In the genomic region with DNA sequence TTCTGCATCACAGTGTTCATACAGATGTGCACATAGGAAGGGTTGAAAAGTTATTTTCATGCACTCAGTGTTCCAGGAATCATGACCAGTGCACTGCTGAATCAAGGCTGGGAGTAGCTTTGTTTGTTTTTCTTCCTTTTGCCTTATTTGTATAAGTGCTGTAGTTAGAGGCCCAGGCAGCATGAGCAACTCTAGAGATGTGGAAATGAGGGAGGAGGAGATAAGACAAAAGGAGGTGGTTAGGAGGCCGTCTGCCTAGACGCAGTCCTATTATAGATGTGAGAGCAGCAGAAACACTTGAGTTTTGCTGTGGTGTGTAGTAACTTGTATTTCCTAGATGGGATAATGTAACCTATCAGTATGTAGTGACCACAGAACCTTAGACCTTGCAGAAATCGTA, we compare ENCODE assay signal across 13 cellular contexts.
DNase-seq lines count a peak whose midpoint lies in the region; ATAC-seq and TF ChIP-seq lines count a peak whose summit lies in the region.
"Had no signal": no experiment of that assay in that cellular context is flagged by ENCODE, and none has a peak within 500 bp of the region (broad histone marks: within the 10 kb centered on the region; RNA-seq: fewer than 3 reads in every experiment).

No MANE protein-coding gene starts in this region.

- H3K4me1 ChIP-seq in adipocyte (ENCODE audit: control insufficient read depth, insufficient read depth, low read length) (peaks cover 51% of the 10 kb centered on the region), gastroesophageal sphincter (peaks cover 16 to 87% (median 23%) of the 10 kb centered on the region in 3 donors), skeletal muscle satellite cell (ENCODE audit: control insufficient read depth, insufficient read depth, low read length) (peaks cover 86% of the 10 kb centered on the region)

- H3K4me3 ChIP-seq in adipocyte (ENCODE audit: low read length) = no peak overlapping the region
- no peak overlapping the region for H3K4me3 ChIP-seq in gastroesophageal sphincter
- no peak overlapping the region for H3K4me3 ChIP-seq in skeletal muscle satellite cell (ENCODE audit: low read length)

- DNase-seq in HCEC 1CT (peak; percentile 97), adipocyte (ENCODE audit: low read depth) (peak; percentile 91), SW 1271 (lab: John Stamatoyannopoulos, UW) (no peak)
- no peak for DNase-seq in stimulated activated CD4-positive, alpha-beta T cell treated with anti-CD3 and anti-CD28 coated beads, Interleukin-15, amount 100 ng/mL, for 24 hours
- no peak for DNase-seq in stimulated activated naive CD8-positive, alpha-beta T cell treated with anti-CD3 and anti-CD28 coated beads, Interleukin-15, Interleukin-2, amounts not matched to agents 100 U/mL and 50 U/mL, for 24 hours
- no peak for DNase-seq in activated CD4-positive, alpha-beta T cell treated with anti-CD3 and anti-CD28 coated beads for 4 hours
- DNase-seq: mesendoderm, NCI-H510A, T-helper 2 cell had no signal

- H3K9me3 ChIP-seq in adipocyte (ENCODE audit: control insufficient read depth, low read length) (no peaks in the 10 kb centered on the region), gastroesophageal sphincter (no peaks in the 10 kb centered on the region), skeletal muscle satellite cell (replicated peaks; ENCODE audit: low read length) (no peaks in the 10 kb centered on the region)

- TF ChIP-seq CTCF in gastroesophageal sphincter (IDR thresholded peaks at IDR 0.05) = no peak

- peak overlapping the region; percentile 10 for H3K9ac ChIP-seq in adipocyte (ENCODE audit: low read length)
- peak overlapping the region; percentile 76 for H3K9ac ChIP-seq in skeletal muscle satellite cell (ENCODE audit: low read depth, low read length)

- WGBS in gastroesophageal sphincter (ENCODE audit: low coverage in 1 of 2), 2 donors = 46 to 76% methylated on average over 2 to 3 of the region's 3 CpGs

- ATAC-seq in gastroesophageal sphincter = no peak
- no peak for ATAC-seq in stimulated activated naive CD8-positive, alpha-beta T cell treated with anti-CD3 and anti-CD28 coated beads, Interleukin-15, Interleukin-2, amounts not matched to agents 100 U/mL and 50 U/mL, for 24 hours
- ATAC-seq: activated T-helper 17 cell treated with anti-CD3 and anti-CD28 coated beads, Interleukin-2, amount 50 U/mL, for 72 hours had no signal

- TF ChIP-seq POLR2A in gastroesophageal sphincter (IDR thresholded peaks at IDR 0.05) = no peak

- H3K36me3 ChIP-seq in adipocyte (ENCODE audit: control insufficient read depth, insufficient read depth, low read length, severe bottlenecking) = no peaks in the 10 kb centered on the region
- no peaks in the 10 kb centered on the region for H3K36me3 ChIP-seq in gastroesophageal sphincter
- H3K36me3 ChIP-seq in skeletal muscle satellite cell (ENCODE audit: insufficient read depth, low read length) = peaks cover 9% of the 10 kb centered on the region

- H3K4me2 ChIP-seq in skeletal muscle satellite cell (ENCODE audit: low read length) = peak overlapping the region; percentile 37

- peak overlapping the region in 3 of 4 donors; percentile 43 to 68 (median 51) for H3K27ac ChIP-seq in gastroesophageal sphincter
- H3K27ac ChIP-seq: HL-60 had no signal

- H3K27me3 ChIP-seq in adipocyte (replicated peaks; ENCODE audit: control insufficient read depth, insufficient read depth, low read length) = no peaks in the 10 kb centered on the region
- H3K27me3 ChIP-seq in gastroesophageal sphincter = no peaks in the 10 kb centered on the region
- H3K27me3 ChIP-seq in skeletal muscle satellite cell (ENCODE audit: control insufficient read depth, insufficient read depth, low read length) = no peaks in the 10 kb centered on the region

- no peak for TF ChIP-seq EP300 in gastroesophageal sphincter (IDR thresholded peaks at IDR 0.05)

Comparison
In these comparisons a context has a peak if more than half of its experiments do, and no peak if none do; other contexts are left out.
1. DNase-seq: peak in HCEC 1CT (single experiment) and adipocyte (single experiment); none in stimulated activated CD4-positive, alpha-beta T cell treated with anti-CD3 and anti-CD28 coated beads, Interleukin-15, amount 100 ng/mL, for 24 hours (single experiment), stimulated activated naive CD8-positive, alpha-beta T cell treated with anti-CD3 and anti-CD28 coated beads, Interleukin-15, Interleukin-2, amounts not matched to agents 100 U/mL and 50 U/mL, for 24 hours (single experiment), activated CD4-positive, alpha-beta T cell treated with anti-CD3 and anti-CD28 coated beads for 4 hours (0 of 2) and SW 1271 (0 of 2).